Comparison of ENCODE assay signal across 27 cellular contexts in genomic region chr4:110074570-110074969, GRCh38.
"Had no signal": no experiment of that assay in that cellular context is flagged by ENCODE, and none has a peak within 500 bp of the region (broad histone marks: within the 10 kb centered on the region; RNA-seq: fewer than 3 reads in every experiment).

No MANE protein-coding gene starts in this region.

- H3K4me1 Mint-ChIP-seq: naive B cell had no signal

- H3K36me3 ChIP-seq: left lung, lower lobe of right lung, pancreas, prostate gland, sigmoid colon, spleen, tibial nerve, upper lobe of left lung, vagina had no signal

- H3K9me3 ChIP-seq: left lung, lower lobe of right lung, pancreas, prostate gland, sigmoid colon, spleen, tibial nerve, upper lobe of left lung, vagina had no signal

- H3K4me1 ChIP-seq: lower lobe of right lung, prostate gland, sigmoid colon, spleen, tibial nerve, vagina had no signal

- H3K27me3 Mint-ChIP-seq: naive B cell; stimulated activated naive CD8-positive, alpha-beta T cell treated with anti-CD3 and anti-CD28 coated beads, Interleukin-15, Interleukin-2, amounts not matched to agents 100 ng/mL and 50 ng/mL, for 24 hours had no signal

- H3K27ac Mint-ChIP-seq: naive B cell; stimulated activated effector memory CD8-positive, alpha-beta T cell treated with anti-CD3 and anti-CD28 coated beads, Interleukin-12 subunit alpha, Interleukin-12 subunit beta, amount 100 ng/mL, for 72 hours; stimulated activated naive CD8-positive, alpha-beta T cell treated with anti-CD3 and anti-CD28 coated beads, Interleukin-15, Interleukin-2, amounts not matched to agents 100 ng/mL and 50 ng/mL, for 24 hours had no signal

- H3K27ac ChIP-seq: left lung, lower lobe of right lung, pancreas, prostate gland, sigmoid colon, spleen, tibial nerve, upper lobe of left lung, vagina had no signal

- H3K4me3 Mint-ChIP-seq: naive B cell; nephron; neural crest cell; stimulated activated effector memory CD8-positive, alpha-beta T cell treated with anti-CD3 and anti-CD28 coated beads, Interleukin-12 subunit alpha, Interleukin-12 subunit beta, amount 100 ng/mL, for 72 hours; stimulated activated naive CD8-positive, alpha-beta T cell treated with anti-CD3 and anti-CD28 coated beads, Interleukin-15, Interleukin-2, amounts not matched to agents 100 ng/mL and 50 ng/mL, for 24 hours had no signal

- H3K4me3 ChIP-seq: left lung, lower lobe of right lung, pancreas, prostate gland, sigmoid colon, spleen, tibial nerve, upper lobe of left lung, vagina had no signal

- ATAC-seq: left cardiac atrium, left lung, lower lobe of right lung, pancreas, right cardiac atrium had no signal

- DNase-seq: hippocampal formation; kidney glomerular epithelial cell; left cardiac atrium; left lung; lower lobe of right lung; mammary epithelial cell; mesenchymal stem cell; naive B cell; nucleus accumbens; pancreas; posterior cingulate gyrus; retina; right cardiac atrium; sigmoid colon; small intestine; spleen; stimulated activated CD4-positive, alpha-beta T cell treated with anti-CD3 and anti-CD28 coated beads, Interleukin-4, amount 100 ng/mL, for 24 hours; stimulated activated naive CD4-positive, alpha-beta T cell; substantia nigra; upper lobe of left lung had no signal

- H3K36me3 Mint-ChIP-seq: naive B cell had no signal

- H3K27me3 ChIP-seq: left lung, pancreas, sigmoid colon, spleen, tibial nerve, upper lobe of left lung, vagina had no signal
